ENCODE assay signal across 8 cellular contexts in the genomic region with DNA sequence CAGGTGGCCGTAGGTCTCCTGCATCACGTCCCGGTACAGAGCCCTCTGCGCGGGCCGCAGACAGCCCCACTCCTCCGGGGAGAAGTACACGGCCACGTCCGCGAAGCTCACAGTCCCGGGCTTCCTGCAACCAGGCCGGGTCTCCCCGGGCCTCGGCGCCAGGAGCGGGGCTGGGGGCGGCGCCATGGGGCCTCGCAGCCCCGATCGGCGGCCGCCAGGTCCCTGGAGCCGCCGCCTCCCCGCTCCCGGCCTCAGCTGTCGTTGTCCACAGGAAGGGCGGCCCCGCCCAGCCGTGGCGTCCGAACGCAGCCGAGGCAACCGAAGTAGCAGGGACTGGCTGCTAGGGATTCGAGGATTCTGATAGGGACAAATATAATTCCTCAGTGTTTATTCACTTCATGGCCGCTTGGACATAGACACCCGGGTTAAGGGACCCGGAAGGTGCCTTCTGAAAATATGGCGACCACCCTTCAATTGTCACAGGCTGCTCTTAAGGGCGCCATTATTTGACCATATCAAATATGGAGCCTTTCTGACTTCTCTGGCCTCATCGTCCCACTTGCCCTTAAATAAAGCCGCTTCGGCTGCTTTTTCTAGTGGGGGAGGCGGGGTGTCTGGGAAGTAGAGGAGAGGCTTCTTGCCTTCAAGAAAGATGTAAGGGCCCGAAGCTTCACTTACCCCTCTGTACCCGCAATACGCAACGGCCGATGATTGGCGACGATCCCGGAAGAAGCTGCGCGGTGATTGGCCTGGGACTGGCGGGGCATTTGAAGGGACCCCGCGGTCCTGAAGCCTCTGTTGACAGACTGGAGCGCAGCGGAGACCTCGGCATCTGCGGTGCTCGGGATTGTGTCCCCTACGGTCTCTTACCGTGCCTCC. TPM values are rescaled to one million over a fixed set of nuclear protein-coding genes. Genes with fewer than 3 reads are reported as not detected.
A peak's percentile ranks its signal among the peaks of the same experiment; 100 is the strongest.
DNase-seq lines count a peak whose midpoint lies in the region; ATAC-seq and TF ChIP-seq lines count a peak whose summit lies in the region.

A gene (minus strand): TSS at position 271 of the 879 bp plus-strand sequence. CDS start 85 bp downstream, at position 186.

- H3K27ac Mint-ChIP-seq in HFFc6 = peak within 1 kb of the TSS; percentile 95
- H3K27ac Mint-ChIP-seq in activated naive CD4-positive, alpha-beta T cell treated with anti-CD3 and anti-CD28 coated beads, Interleukin-2, amount 50 U/mL, for 72 hours = peak within 1 kb of the TSS; percentile 93 to 98

- peaks cover 1% of the 10 kb centered on the region for H3K27me3 Mint-ChIP-seq in HFFc6 (ENCODE audit: insufficient read depth)

- intact Hi-C loops in testis (cut with DNase I; ENCODE audit: low total_unique reads) = no loop called here

- H3K9me3 ChIP-seq in testis = no peaks in the 10 kb centered on the region

- ATAC-seq in SK-N-SH treated with all-trans-retinoic acid at 6 μM for 48 hours (peak; percentile 92), omental fat pad (ENCODE audit: low FRiP score) (peak; percentile 93)
- ATAC-seq in activated naive CD4-positive, alpha-beta T cell treated with anti-CD3 and anti-CD28 coated beads, Interleukin-2, amount 50 U/mL, for 72 hours = peak; percentile 66 to 81

- H3K9me3 Mint-ChIP-seq in HFFc6 = no peaks in the 10 kb centered on the region
- no peaks in the 10 kb centered on the region for H3K9me3 Mint-ChIP-seq in activated naive CD4-positive, alpha-beta T cell treated with anti-CD3 and anti-CD28 coated beads, Interleukin-2, amount 50 U/mL, for 72 hours

- H3K36me3 Mint-ChIP-seq in HFFc6 (ENCODE audit: low read depth) = no peaks in the 10 kb centered on the region
- H3K36me3 Mint-ChIP-seq in activated naive CD4-positive, alpha-beta T cell treated with anti-CD3 and anti-CD28 coated beads, Interleukin-2, amount 50 U/mL, for 72 hours = peaks cover 6 to 15% of the 10 kb centered on the region in 2 donors

- H3K4me1 Mint-ChIP-seq in HFFc6 (ENCODE audit: low read depth) = peaks cover 19% of the 10 kb centered on the region

- H3K27me3 ChIP-seq in testis = no peaks in the 10 kb centered on the region

- DNase-seq in GM04503 (ENCODE audit: low read depth) = peak; percentile 93
- DNase-seq in HFFc6 = peak; percentile 97
- peak; percentile 90 for DNase-seq in NCI-H1092 (lab: John Stamatoyannopoulos, UW)
- peak; percentile 88 to 90 for DNase-seq in activated naive CD4-positive, alpha-beta T cell treated with anti-CD3 and anti-CD28 coated beads, Interleukin-2, amount 50 U/mL, for 72 hours (ENCODE audit: low spot score in 2 of 2)
- DNase-seq in glomerular visceral epithelial cell (ENCODE audit: extremely low spot score) = peak; percentile 98
- DNase-seq in omental fat pad (ENCODE audit: low spot score) = peak; percentile 85
- peak; percentile 96 for DNase-seq in testis

- peak within 1 kb of the TSS; percentile 62 to 80 for H3K4me3 ChIP-seq in testis

- no peak for TF ChIP-seq POLR2A in testis (IDR thresholded peaks at IDR 0.05)

- peaks cover 9% of the 10 kb centered on the region for H3K4me1 ChIP-seq in testis

- H3K36me3 ChIP-seq in testis (ENCODE audit: low read depth, missing control alignments) = no peaks in the 10 kb centered on the region

- TF ChIP-seq CTCF in HFFc6 (IDR thresholded peaks at IDR 0.05) (no peak), omental fat pad (IDR thresholded peaks at IDR 0.05) (no peak), testis (IDR thresholded peaks at IDR 0.05) (peak in 1 of 3 experiments; percentile 28)

- H3K4me3 Mint-ChIP-seq in HFFc6 = peak within 1 kb of the TSS; percentile 98

- peak within 1 kb of the TSS; percentile 97 for H3K27ac ChIP-seq in testis

- 0% methylated on average over 21 to 50 of the region's 67 CpGs for WGBS in testis, 2 donors

TF ChIP-seq in SK-N-SH treated with all-trans-retinoic acid at 6 μM for 48 hours, 23 proteins besides CTCF, POLR2A, EP300 and RAD21:
- TF ChIP-seq ZC3H10 (CRISPR knock-in tag; IDR thresholded peaks at IDR 0.05) = no peak
- TF ChIP-seq CSDC2 (CRISPR knock-in tag; IDR thresholded peaks at IDR 0.05) = 0 out of 2 replicates have a peak, but pooled peaks have one; percentile 14
- TF ChIP-seq ARNTL (CRISPR knock-in tag; IDR thresholded peaks at IDR 0.05; ENCODE audit: borderline replicate concordance, low read depth) = no peak
- no peak for TF ChIP-seq TOX (CRISPR knock-in tag; IDR thresholded peaks at IDR 0.05; ENCODE audit: borderline replicate concordance)
- no peak; the same call in 1 of the 2 replicates for TF ChIP-seq TCF4 (CRISPR knock-in tag; IDR thresholded peaks at IDR 0.05; ENCODE audit: borderline replicate concordance)
- no peak for TF ChIP-seq PPARA (CRISPR knock-in tag; IDR thresholded peaks at IDR 0.05; ENCODE audit: borderline replicate concordance)
- no peak for TF ChIP-seq ESRRG (CRISPR knock-in tag; IDR thresholded peaks at IDR 0.05)
- TF ChIP-seq, protein P1, sequence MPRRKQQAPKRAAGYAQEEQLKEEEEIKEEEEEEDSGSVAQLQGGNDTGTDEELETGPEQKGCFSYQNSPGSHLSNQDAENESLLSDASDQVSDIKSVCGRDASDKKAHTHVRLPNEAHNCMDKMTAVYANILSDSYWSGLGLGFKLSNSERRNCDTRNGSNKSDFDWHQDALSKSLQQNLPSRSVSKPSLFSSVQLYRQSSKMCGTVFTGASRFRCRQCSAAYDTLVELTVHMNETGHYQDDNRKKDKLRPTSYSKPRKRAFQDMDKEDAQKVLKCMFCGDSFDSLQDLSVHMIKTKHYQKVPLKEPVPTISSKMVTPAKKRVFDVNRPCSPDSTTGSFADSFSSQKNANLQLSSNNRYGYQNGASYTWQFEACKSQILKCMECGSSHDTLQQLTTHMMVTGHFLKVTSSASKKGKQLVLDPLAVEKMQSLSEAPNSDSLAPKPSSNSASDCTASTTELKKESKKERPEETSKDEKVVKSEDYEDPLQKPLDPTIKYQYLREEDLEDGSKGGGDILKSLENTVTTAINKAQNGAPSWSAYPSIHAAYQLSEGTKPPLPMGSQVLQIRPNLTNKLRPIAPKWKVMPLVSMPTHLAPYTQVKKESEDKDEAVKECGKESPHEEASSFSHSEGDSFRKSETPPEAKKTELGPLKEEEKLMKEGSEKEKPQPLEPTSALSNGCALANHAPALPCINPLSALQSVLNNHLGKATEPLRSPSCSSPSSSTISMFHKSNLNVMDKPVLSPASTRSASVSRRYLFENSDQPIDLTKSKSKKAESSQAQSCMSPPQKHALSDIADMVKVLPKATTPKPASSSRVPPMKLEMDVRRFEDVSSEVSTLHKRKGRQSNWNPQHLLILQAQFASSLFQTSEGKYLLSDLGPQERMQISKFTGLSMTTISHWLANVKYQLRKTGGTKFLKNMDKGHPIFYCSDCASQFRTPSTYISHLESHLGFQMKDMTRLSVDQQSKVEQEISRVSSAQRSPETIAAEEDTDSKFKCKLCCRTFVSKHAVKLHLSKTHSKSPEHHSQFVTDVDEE (CRISPR knock-in tag; IDR thresholded peaks at IDR 0.05) = 0 out of 2 replicates have a peak, but pooled peaks have one; percentile 31
- 0 out of 2 replicates have a peak, but pooled peaks have one; percentile 4 for TF ChIP-seq ZNF70 (CRISPR knock-in tag; IDR thresholded peaks at IDR 0.05)
- TF ChIP-seq ZNF8 (CRISPR knock-in tag; IDR thresholded peaks at IDR 0.05) = peak; percentile 28; the same call in 1 of the 2 replicates

RNA-seq across cellular contexts. Expression of the gene that starts here (rescaled TPM):
- 10 to 100 TPM in 1 of 6 experiments, 1 to 10 TPM in 5; 5.9 to 10.4 (median 7.6) TPM for total RNA-seq in HFFc6 (2021; fragmentation: NEBNext Ultra II Directional; extraction: Animal tissue kit (Norgen Biotek cat#: 25700))
- total RNA-seq in activated naive CD4-positive, alpha-beta T cell treated with anti-CD3 and anti-CD28 coated beads, Interleukin-2, amount 50 U/mL, for 72 hours = 1 to 10 TPM; 7.2 TPM
- total RNA-seq in omental fat pad = 10 to 100 TPM in 3 of 4 donors, 1 to 10 TPM in 1; 7.4 to 24.0 (median 13.3) TPM
- 10 to 100 TPM; 21.7 to 54.6 TPM for total RNA-seq in testis
- 38.5 TPM for polyA plus RNA-seq in testis (ENCODE audit: insufficient read depth, low read depth, low replicate concordance)

Comparison
In these comparisons a context has a peak if more than half of its experiments do, and no peak if none do; other contexts are left out.
1. Peak in every context shown above with its lines: DNase-seq, ATAC-seq, H3K4me3 ChIP-seq and H3K27ac ChIP-seq.